In the genomic region with DNA sequence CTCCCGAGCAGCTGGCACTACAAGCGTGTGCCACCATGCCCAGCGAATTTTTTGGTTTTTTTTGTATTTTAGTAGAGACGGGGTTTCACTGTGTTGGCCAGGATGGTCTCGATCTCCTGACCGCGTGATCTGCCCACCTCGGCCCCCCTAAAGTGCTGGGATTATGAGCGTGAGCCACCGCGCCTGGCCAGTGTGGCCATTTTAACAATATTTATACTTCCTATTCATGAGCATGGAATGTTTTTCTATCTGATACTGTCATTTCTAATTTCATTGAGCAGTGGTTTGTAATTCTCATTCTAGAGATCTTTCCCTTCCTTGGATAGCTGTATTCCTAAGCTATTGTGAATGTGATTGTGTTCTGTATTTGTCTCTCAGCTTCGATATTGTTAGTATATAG, we compare ENCODE assay signal across 31 cellular contexts.
DNase-seq lines count a peak whose midpoint lies in the region; ATAC-seq, FAIRE-seq and TF ChIP-seq lines count a peak whose summit lies in the region.
"Had no signal": no experiment of that assay in that cellular context is flagged by ENCODE, and none has a peak within 500 bp of the region (broad histone marks: within the 10 kb centered on the region; RNA-seq: fewer than 3 reads in every experiment).

No MANE protein-coding gene starts in this region.

- no peaks in the 10 kb centered on the region for H3K27me3 Mint-ChIP-seq in natural killer cell (ENCODE audit: low read depth in 2 of 2)
- H3K27me3 Mint-ChIP-seq in natural killer cell treated with Interleukin-12 subunit alpha and Interleukin-12 subunit beta and Interleukin-15 and Interleukin-18, amount 100 ng/mL, for 72 hours, result no peaks in the 10 kb centered on the region
- H3K27me3 Mint-ChIP-seq in astrocyte (ENCODE audit: low read depth, unreplicated experiment), result no peaks in the 10 kb centered on the region
- no peaks in the 10 kb centered on the region for H3K27me3 Mint-ChIP-seq in nephron progenitor cell (ENCODE audit: low read depth, poor library complexity)
- H3K27me3 Mint-ChIP-seq: activated CD4-positive, alpha-beta T cell treated with anti-CD3 and anti-CD28 coated beads for 36 hours; activated naive CD8-positive, alpha-beta T cell treated with anti-CD3 and anti-CD28 coated beads for 36 hours; B cell; CD8-positive, alpha-beta memory T cell had no signal

- H3K9me3 Mint-ChIP-seq in natural killer cell (no peaks in the 10 kb centered on the region), astrocyte (ENCODE audit: unreplicated experiment) (peaks cover 3% of the 10 kb centered on the region), nephron progenitor cell (peaks cover 5% of the 10 kb centered on the region)
- no peaks in the 10 kb centered on the region for H3K9me3 Mint-ChIP-seq in natural killer cell treated with Interleukin-12 subunit alpha and Interleukin-12 subunit beta and Interleukin-15 and Interleukin-18, amount 100 ng/mL, for 72 hours
- H3K9me3 Mint-ChIP-seq: stimulated activated effector memory CD8-positive, alpha-beta T cell treated with anti-CD3 and anti-CD28 coated beads, Interleukin-12 subunit alpha, Interleukin-12 subunit beta, amount 100 ng/mL, for 72 hours had no signal

- no peak for FAIRE-seq in astrocyte (lab: Jason Lieb, UNC)

- peaks cover 16% of the 10 kb centered on the region for H3K4me1 ChIP-seq in astrocyte (ENCODE audit: insufficient read depth, low read length)
- H3K4me1 ChIP-seq: lower lobe of right lung, SJSA1 had no signal

- no peaks in the 10 kb centered on the region for H4K20me1 ChIP-seq in astrocyte (ENCODE audit: insufficient read depth, low read length)

- peak overlapping the region; percentile 76 for H3K4me2 ChIP-seq in astrocyte (ENCODE audit: low read length)

- intact Hi-C loops in natural killer cell (cut with micrococcal nuclease), result no loop called here

- H3K79me2 ChIP-seq in astrocyte (ENCODE audit: insufficient read depth, low read length), result no peaks in the 10 kb centered on the region

- H2AFZ ChIP-seq in astrocyte (ENCODE audit: low read depth, low read length), result no peak overlapping the region

- TF ChIP-seq CTCF in natural killer cell (IDR thresholded peaks at IDR 0.05) (no peak), astrocyte (IDR thresholded peaks at IDR 0.05; ENCODE audit: insufficient read depth, low read depth, low read length) (no peak), nephron progenitor cell (IDR thresholded peaks at IDR 0.05) (no peak)

- H3K9me3 ChIP-seq in astrocyte (ENCODE audit: insufficient read depth, low read depth, low read length), result no peaks in the 10 kb centered on the region
- H3K9me3 ChIP-seq: body of pancreas, lower lobe of right lung, SJSA1 had no signal

- no peaks in the 10 kb centered on the region for H3K36me3 ChIP-seq in astrocyte (ENCODE audit: insufficient read depth, low read length)
- H3K36me3 ChIP-seq: lower lobe of right lung, SJSA1 had no signal

- DNase-seq in natural killer cell (no peak), astrocyte (ENCODE audit: low read depth) (peak; percentile 55), nephron progenitor cell (no peak), SK-N-DZ (ENCODE audit: low spot score) (no peak), dedifferentiated amniotic fluid mesenchymal stem cell (ENCODE audit: extremely low spot score) (no peak)
- DNase-seq in natural killer cell treated with Interleukin-12 subunit alpha and Interleukin-12 subunit beta and Interleukin-15 and Interleukin-18, amount 100 ng/mL, for 72 hours (ENCODE audit: low spot score), result no peak
- no peak for DNase-seq in stimulated activated naive CD8-positive, alpha-beta T cell treated with anti-CD3 and anti-CD28 coated beads, Interleukin-15, Interleukin-2, amounts not matched to agents 100 U/mL and 50 U/mL, for 24 hours
- DNase-seq: 8988T; activated CD4-positive, alpha-beta T cell treated with anti-CD3 and anti-CD28 coated beads for 36 hours; activated CD8-positive, alpha-beta T cell treated with anti-CD3 and anti-CD28 coated beads, Interleukin-2, amount 10 ng/mL, durations not matched to agents 7 days and 5 days; activated effector memory CD4-positive, alpha-beta T cell treated with Interleukin-2 at 50 U/mL for 16 hours; activated naive CD8-positive, alpha-beta T cell treated with anti-CD3 and anti-CD28 coated beads for 36 hours; activated T-cell treated with anti-CD3 and anti-CD28 coated beads for 4 hours; body of pancreas; CD8-positive, alpha-beta memory T cell; effector CD8-positive, alpha-beta T cell; erythroblast; head of caudate nucleus; kidney glomerular epithelial cell; lower lobe of right lung; mucosa of descending colon; NCI-H1436; NCI-H345; right cardiac atrium; stimulated activated CD4-positive, alpha-beta T cell treated with anti-CD3 and anti-CD28 coated beads, Interleukin-4, amount 100 ng/mL, for 24 hours had no signal

- no peaks in the 10 kb centered on the region for H3K27me3 ChIP-seq in astrocyte (ENCODE audit: insufficient read depth, low read length)
- H3K27me3 ChIP-seq: body of pancreas, SJSA1 had no signal

- H3K4me1 Mint-ChIP-seq in natural killer cell (peaks cover 68 to 71% of the 10 kb centered on the region in 2 donors), astrocyte (ENCODE audit: low read depth, unreplicated experiment) (peaks cover 15% of the 10 kb centered on the region), nephron progenitor cell (peaks cover 4% of the 10 kb centered on the region)
- H3K4me1 Mint-ChIP-seq in natural killer cell treated with Interleukin-12 subunit alpha and Interleukin-12 subunit beta and Interleukin-15 and Interleukin-18, amount 100 ng/mL, for 72 hours (ENCODE audit: low read depth in 2 of 2), result peaks cover 39 to 46% of the 10 kb centered on the region in 2 donors
- H3K4me1 Mint-ChIP-seq: neural crest cell had no signal

- ATAC-seq in natural killer cell, result no peak
- no peak for ATAC-seq in natural killer cell treated with Interleukin-12 subunit alpha and Interleukin-12 subunit beta and Interleukin-15 and Interleukin-18, amount 100 ng/mL, for 72 hours
- no peak for ATAC-seq in HG02759 (IDR thresholded peaks at IDR 0.05; ENCODE audit: unreplicated experiment)
- no peak for ATAC-seq in stimulated activated naive CD8-positive, alpha-beta T cell treated with anti-CD3 and anti-CD28 coated beads, Interleukin-15, Interleukin-2, amounts not matched to agents 100 U/mL and 50 U/mL, for 24 hours
- ATAC-seq: activated CD4-positive, alpha-beta T cell treated with anti-CD3 and anti-CD28 coated beads for 36 hours; activated CD8-positive, alpha-beta T cell treated with anti-CD3 and anti-CD28 coated beads, Interleukin-2, amount 10 ng/mL, durations not matched to agents 7 days and 5 days; body of pancreas; mucosa of descending colon; right cardiac atrium; stimulated activated effector memory CD8-positive, alpha-beta T cell treated with anti-CD3 and anti-CD28 coated beads, Interleukin-12 subunit alpha, Interleukin-12 subunit beta, amount 100 ng/mL, for 72 hours had no signal

- peak overlapping the region; percentile 92 for H3K27ac ChIP-seq in astrocyte (ENCODE audit: low read depth, low read length)
- H3K27ac ChIP-seq: body of pancreas, lower lobe of right lung, SJSA1 had no signal

- H3K27ac Mint-ChIP-seq in natural killer cell, result peak overlapping the region; percentile 33 to 53
- peak overlapping the region in 1 of 2 donors; percentile 0 for H3K27ac Mint-ChIP-seq in natural killer cell treated with Interleukin-12 subunit alpha and Interleukin-12 subunit beta and Interleukin-15 and Interleukin-18, amount 100 ng/mL, for 72 hours
- peak overlapping the region; percentile 21 for H3K27ac Mint-ChIP-seq in astrocyte (ENCODE audit: unreplicated experiment)
- peak overlapping the region; percentile 14 for H3K27ac Mint-ChIP-seq in nephron progenitor cell
- H3K27ac Mint-ChIP-seq: activated CD4-positive, alpha-beta T cell treated with anti-CD3 and anti-CD28 coated beads for 36 hours; activated CD8-positive, alpha-beta T cell treated with anti-CD3 and anti-CD28 coated beads, Interleukin-2, amount 10 ng/mL, durations not matched to agents 7 days and 5 days; activated naive CD8-positive, alpha-beta T cell treated with anti-CD3 and anti-CD28 coated beads for 36 hours; B cell; stimulated activated effector memory CD8-positive, alpha-beta T cell treated with anti-CD3 and anti-CD28 coated beads, Interleukin-12 subunit alpha, Interleukin-12 subunit beta, amount 100 ng/mL, for 72 hours; T-helper 1 cell treated with Interleukin-12 subunit alpha and Interleukin-12 subunit beta and Interleukin-4 antibody, amounts not matched to agents 30 μg/mL and 1 μg/mL, for 36 hours had no signal

- H3K4me3 ChIP-seq in astrocyte (ENCODE audit: insufficient read depth, low read depth, low read length), result no peak overlapping the region
- H3K4me3 ChIP-seq: body of pancreas, lower lobe of right lung, mucosa of descending colon, SJSA1 had no signal

- H3K4me3 Mint-ChIP-seq in natural killer cell (no peak overlapping the region), astrocyte (ENCODE audit: unreplicated experiment) (no peak overlapping the region), nephron progenitor cell (no peak overlapping the region)
- no peak overlapping the region for H3K4me3 Mint-ChIP-seq in natural killer cell treated with Interleukin-12 subunit alpha and Interleukin-12 subunit beta and Interleukin-15 and Interleukin-18, amount 100 ng/mL, for 72 hours
- H3K4me3 Mint-ChIP-seq: activated CD4-positive, alpha-beta T cell treated with anti-CD3 and anti-CD28 coated beads for 36 hours; activated CD8-positive, alpha-beta T cell treated with anti-CD3 and anti-CD28 coated beads, Interleukin-2, amount 10 ng/mL, durations not matched to agents 7 days and 5 days; activated naive CD8-positive, alpha-beta T cell treated with anti-CD3 and anti-CD28 coated beads for 36 hours; B cell; neural crest cell; stimulated activated effector memory CD8-positive, alpha-beta T cell treated with anti-CD3 and anti-CD28 coated beads, Interleukin-12 subunit alpha, Interleukin-12 subunit beta, amount 100 ng/mL, for 72 hours; T-helper 1 cell treated with Interleukin-12 subunit alpha and Interleukin-12 subunit beta and Interleukin-4 antibody, amounts not matched to agents 30 μg/mL and 1 μg/mL, for 36 hours had no signal

- H3K36me3 Mint-ChIP-seq in natural killer cell (peaks cover 9% of the 10 kb centered on the region), astrocyte (ENCODE audit: low read depth, unreplicated experiment) (peaks cover 9% of the 10 kb centered on the region), nephron progenitor cell (ENCODE audit: low read depth) (peaks cover 70% of the 10 kb centered on the region)
- no peaks in the 10 kb centered on the region for H3K36me3 Mint-ChIP-seq in natural killer cell treated with Interleukin-12 subunit alpha and Interleukin-12 subunit beta and Interleukin-15 and Interleukin-18, amount 100 ng/mL, for 72 hours

- H3K9ac ChIP-seq in astrocyte (ENCODE audit: low read length), result peak overlapping the region; percentile 77
